ENCODE assay signal across 10 cellular contexts in the genomic region with DNA sequence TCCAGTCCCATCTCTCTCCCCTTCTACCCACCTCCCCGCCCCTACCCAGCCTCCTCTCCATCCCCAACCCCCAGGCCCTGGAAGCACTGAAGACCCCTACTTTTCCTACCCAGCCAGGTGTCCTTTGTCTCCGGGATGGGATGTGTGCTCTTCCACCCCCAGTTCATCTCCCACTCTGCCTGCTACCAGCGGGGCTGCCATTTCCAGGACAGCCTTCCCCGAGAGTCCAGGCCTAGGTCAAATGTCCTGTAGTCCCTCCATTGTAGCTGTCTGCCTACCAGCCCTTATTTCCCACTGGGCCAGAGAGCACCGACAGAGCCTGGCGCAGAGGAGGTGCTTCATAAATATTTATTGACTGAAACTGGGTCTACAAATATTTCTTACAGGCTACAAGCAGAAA.
"Had no signal": no experiment of that assay in that cellular context is flagged by ENCODE, and none has a peak within 500 bp of the region (broad histone marks: within the 10 kb centered on the region; RNA-seq: fewer than 3 reads in every experiment).

No MANE protein-coding gene starts in this region.

- H3K4me3 ChIP-seq: GM23248, HAP-1, K562 had no signal

- H3K9me3 ChIP-seq: HAP-1 had no signal

- H3K4me1 ChIP-seq: HAP-1 had no signal

- ATAC-seq: HCT116, K562 had no signal

- H3K4me3 Mint-ChIP-seq: HFFc6 had no signal

- H3K36me3 ChIP-seq: HAP-1 had no signal

- DNase-seq: GM23248, GOT3, H7, HFFc6, IMR-90, KG1 had no signal

- H3K27ac ChIP-seq: GM23248 had no signal

- FAIRE-seq: HTR-8/SVneo, K562 had no signal
